7 cellular contexts compared by ENCODE assay signal in the genomic region with DNA sequence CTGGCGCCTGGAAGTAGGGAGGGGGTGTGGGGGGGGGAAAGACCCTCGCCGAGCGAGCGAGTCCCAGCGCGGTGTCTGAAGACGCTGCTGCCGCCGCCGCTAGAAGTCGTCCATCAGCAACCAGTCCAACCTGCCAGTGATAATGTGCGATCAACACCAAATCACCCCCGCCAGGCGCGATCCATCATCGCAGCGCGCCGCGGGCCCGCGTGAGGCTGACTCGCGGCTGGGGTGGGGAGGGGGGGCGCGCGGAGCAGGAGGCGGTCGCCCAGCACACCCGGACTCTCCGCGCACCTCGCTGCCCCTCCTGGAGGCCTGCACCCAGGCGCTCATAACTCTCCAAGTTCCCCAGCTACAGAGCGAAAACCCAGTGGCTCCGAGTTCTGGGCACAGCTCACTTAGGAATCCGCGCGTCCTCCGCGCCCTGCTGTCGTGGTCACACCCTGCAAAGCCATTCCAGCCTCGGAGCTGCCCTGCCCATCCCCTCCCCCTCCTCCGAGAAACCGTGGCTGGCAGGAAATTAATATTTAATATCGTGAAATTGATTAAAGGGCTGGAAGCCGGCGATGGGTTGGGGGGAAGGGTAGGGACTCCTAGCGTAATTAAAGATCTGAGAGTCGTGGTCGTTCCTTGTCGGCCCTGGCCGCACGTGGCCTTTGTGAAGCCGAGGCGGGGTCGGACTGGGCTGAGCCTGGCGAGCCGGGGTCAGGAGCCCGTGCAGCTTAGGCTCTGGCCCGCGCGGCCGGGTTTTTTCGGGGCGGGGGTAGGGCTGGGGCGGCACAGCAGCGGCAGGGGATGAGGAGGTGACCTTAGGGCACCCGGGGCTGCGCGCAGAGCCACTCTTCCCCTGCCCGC. TPM values are rescaled to one million over a fixed set of nuclear protein-coding genes. Genes with fewer than 3 reads are reported as not detected.
DNase-seq lines count a peak whose midpoint lies in the region; ATAC-seq and TF ChIP-seq lines count a peak whose summit lies in the region.

No MANE protein-coding gene starts in this region.

- WGBS in iPS DF 6.9 (ENCODE audit: insufficient coverage, insufficient read length) = no CpG with 5 or more reads among the region's 73 CpGs

- peaks cover 10 to 19% (median 18%) of the 10 kb centered on the region in 3 donors for H3K4me1 Mint-ChIP-seq in T-cell

- no peak overlapping the region for H3K27ac ChIP-seq in iPS DF 6.9 (ENCODE audit: low read length)
- H3K27ac ChIP-seq in skeletal muscle tissue (ENCODE audit: low read depth, low read length) = peak overlapping the region; percentile 44

- H3K4me1 ChIP-seq in iPS DF 6.9 (ENCODE audit: control insufficient read depth, insufficient read depth, low read length) (peaks cover 2% of the 10 kb centered on the region), skeletal muscle tissue (ENCODE audit: control insufficient read depth in 3 of 3, insufficient read depth in 3 of 3, low read length in 3 of 3) (peaks cover 10 to 16% (median 11%) of the 10 kb centered on the region in 3 donors)

- CTCF ChIA-PET in T-cell (lab: Charles Lee) = no interaction called here

- H3K27me3 Mint-ChIP-seq in T-cell = no peaks in the 10 kb centered on the region

- H3K36me3 ChIP-seq in H7 (replicated peaks; ENCODE audit: control insufficient read depth, insufficient read depth, low read length) (no peaks in the 10 kb centered on the region), iPS DF 6.9 (ENCODE audit: control insufficient read depth, insufficient read depth, low read length) (no peaks in the 10 kb centered on the region), skeletal muscle tissue (ENCODE audit: control insufficient read depth in 3 of 3, insufficient read depth in 3 of 3, low read length in 3 of 3) (no peaks in the 10 kb centered on the region)

- no peak for TF ChIP-seq CTCF in GM13977 (IDR thresholded peaks at IDR 0.05; ENCODE audit: extremely low read depth, insufficient read depth, missing control alignments)

- no peak overlapping the region for H3K27ac Mint-ChIP-seq in T-cell

- H3K9me3 ChIP-seq in iPS DF 6.9 (ENCODE audit: control insufficient read depth, insufficient read depth, low read length) = no peaks in the 10 kb centered on the region
- no peaks in the 10 kb centered on the region for H3K9me3 ChIP-seq in skeletal muscle tissue (ENCODE audit: control insufficient read depth in 3 of 3, low read length in 3 of 3)

- in situ Hi-C loops in GM13977 (cut with MboI; ENCODE audit: low pct_unique_long_range_greater_than_20kb, low sequenced_read_pairs, unreplicated experiment) = loop anchor here (25.0 kb wide), 1 partner anchor 144 kb away; no protein-coding TSS in a partner anchor

- H3K27me3 ChIP-seq in H7 (ENCODE audit: control insufficient read depth, insufficient read depth, low read length) (peaks cover 49% of the 10 kb centered on the region), iPS DF 6.9 (ENCODE audit: control insufficient read depth, insufficient read depth, low read length) (peaks cover 6% of the 10 kb centered on the region; the same call in 1 of the 2 replicates), skeletal muscle tissue (ENCODE audit: control insufficient read depth in 3 of 3, insufficient read depth in 3 of 3, low read length in 3 of 3) (peaks cover 0 to 26% (median 0%) of the 10 kb centered on the region in 3 donors)

- no peaks in the 10 kb centered on the region for H3K36me3 Mint-ChIP-seq in T-cell

- H3K4me3 ChIP-seq in H7 (ENCODE audit: insufficient read depth, low read depth, low read length) (peak overlapping the region; percentile 61), iPS DF 6.9 (ENCODE audit: low read length) (peak overlapping the region; percentile 69; the same call in 1 of the 2 replicates), skeletal muscle tissue (ENCODE audit: low read length in 3 of 3) (peak overlapping the region in 1 of 3 donors; percentile 66)

- ATAC-seq in T-cell (replicated peaks in 1 of 4) (no peak), GM21528 (IDR thresholded peaks at IDR 0.05; ENCODE audit: low FRiP score, unreplicated experiment) (no peak)

- POLR2A ChIA-PET in T-cell (lab: Charles Lee) = no interaction called here

- H3K4me3 Mint-ChIP-seq in T-cell = peak overlapping the region in 2 of 3 donors; percentile 74 to 86

- DNase-seq in H7 (peak; percentile 78), T-cell (peak in 1 of 34 experiments; percentile 14), iPS DF 6.9 (ENCODE audit: low read depth, low spot score) (no peak), GM13977 (ENCODE audit: low spot score) (no peak), DMS153 treated with DMSO at 0.1 percent for 48 hours (lab: John Stamatoyannopoulos, UW; ENCODE audit: unreplicated experiment) (no peak)

- H3K9me3 Mint-ChIP-seq in T-cell = no peaks in the 10 kb centered on the region

- peak overlapping the region in 1 of 3 donors; percentile 76 for H3K9ac ChIP-seq in skeletal muscle tissue (ENCODE audit: low read depth in 1 of 3, low read length in 3 of 3)

RNA-seq across cellular contexts. Expression of gene BCOR, which starts 58.1 kb away (rescaled TPM):
- 32.5 and 51.0 TPM in 2 replicates for total RNA-seq in H7 (2014; rRNA removed; shearing (Covaris generic))
- total RNA-seq in T-cell (10 to 100 TPM; 24.4 to 49.2 (median 42.2) TPM), skeletal muscle tissue (19.8 TPM)
